Comparison of ENCODE assay signal across 10 cellular contexts in genomic region chr11:111730871-111731591, GRCh38. TPM values are rescaled to one million over a fixed set of nuclear protein-coding genes. Genes with fewer than 3 reads are reported as not detected.
DNase-seq lines count a peak whose midpoint lies in the region; ATAC-seq, FAIRE-seq and TF ChIP-seq lines count a peak whose summit lies in the region.
"Had no signal": no experiment of that assay in that cellular context is flagged by ENCODE, and none has a peak within 500 bp of the region (broad histone marks: within the 10 kb centered on the region; RNA-seq: fewer than 3 reads in every experiment).

No MANE protein-coding gene starts in this region.

- no peaks in the 10 kb centered on the region for H3K9me3 ChIP-seq in colonic mucosa
- H3K9me3 ChIP-seq in mucosa of stomach (ENCODE audit: control insufficient read depth, low read length), result no peaks in the 10 kb centered on the region

- no peak for ATAC-seq in GM18870 (IDR thresholded peaks at IDR 0.05; ENCODE audit: unreplicated experiment)

- intact Hi-C loops in colonic mucosa (cut with DNase I), result no loop called here

- H3K9ac ChIP-seq in colonic mucosa (ENCODE audit: low read depth in 2 of 2, low read length in 2 of 2) (peak overlapping the region in 1 of 2 donors; percentile 47), mucosa of stomach (ENCODE audit: low read length) (peak overlapping the region; percentile 26)

- no peak for TF ChIP-seq CTCF in colonic mucosa (IDR thresholded peaks at IDR 0.05)

- H3K27me3 ChIP-seq in colonic mucosa, result no peaks in the 10 kb centered on the region
- no peaks in the 10 kb centered on the region for H3K27me3 ChIP-seq in mucosa of stomach (ENCODE audit: control insufficient read depth, insufficient read depth, low read length)

- DNase-seq in AG20443 (ENCODE audit: low spot score) (peak; percentile 35), NCI-H2196 (lab: John Stamatoyannopoulos, UW; ENCODE audit: unreplicated experiment) (peak; percentile 81), colonic mucosa (peak; percentile 50), NCI-H1105 treated with DMSO at 0.1 percent for 48 hours (lab: John Stamatoyannopoulos, UW) (no peak), HuH-7 (ENCODE audit: low spot score) (no peak), RCC 7860 (ENCODE audit: low spot score) (no peak)
- DNase-seq: CD4-positive, CD25-positive, alpha-beta regulatory T cell; islet precursor cell had no signal

- H3K4me3 ChIP-seq in colonic mucosa (no peak overlapping the region), mucosa of stomach (ENCODE audit: low read length) (no peak overlapping the region)

- H3K4me1 ChIP-seq in colonic mucosa, result no peaks in the 10 kb centered on the region
- peaks cover 35% of the 10 kb centered on the region for H3K4me1 ChIP-seq in mucosa of stomach (ENCODE audit: control insufficient read depth, insufficient read depth, low read length)

- no peaks in the 10 kb centered on the region for H3K36me3 ChIP-seq in colonic mucosa
- H3K36me3 ChIP-seq in mucosa of stomach (ENCODE audit: control insufficient read depth, insufficient read depth, low read length), result no peaks in the 10 kb centered on the region

- FAIRE-seq in RCC 7860 (lab: Jason Lieb, UNC), result no peak

- peak overlapping the region; percentile 5 for H3K27ac ChIP-seq in colonic mucosa

RNA-seq across cellular contexts. Expression of gene PPP2R1B, which starts 35.2 kb away (rescaled TPM):
- total RNA-seq in colonic mucosa, result 10 to 100 TPM; 45.9 to 57.0 TPM

Comparison
In these comparisons a context has a peak if more than half of its experiments do, and no peak if none do; other contexts are left out.
1. DNase-seq: peak in AG20443 (single experiment), NCI-H2196 (single experiment) and colonic mucosa (single experiment); none in NCI-H1105 treated with DMSO at 0.1 percent for 48 hours (single experiment), HuH-7 (single experiment) and RCC 7860 (single experiment).